ENCODE assay signal across 8 cellular contexts in the genomic region with DNA sequence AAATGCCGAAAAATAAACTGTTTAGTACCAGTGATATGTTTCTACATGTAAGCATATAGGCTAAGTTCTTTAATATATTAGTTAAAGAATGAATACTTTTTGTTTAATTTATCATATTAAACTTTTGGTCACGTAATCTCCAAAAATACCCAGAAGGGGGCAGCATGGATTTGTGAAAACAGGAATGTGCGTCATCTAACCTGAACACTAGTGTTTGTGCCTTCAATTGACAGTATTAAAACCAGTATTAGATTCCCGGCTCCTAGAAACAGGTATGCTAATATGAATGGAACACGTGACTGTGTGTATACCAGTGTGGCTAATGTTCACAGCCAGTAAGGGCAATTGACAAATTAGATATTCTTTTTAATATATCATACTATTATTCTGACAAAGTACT. TPM values are rescaled to one million over a fixed set of nuclear protein-coding genes. Genes with fewer than 3 reads are reported as not detected.
DNase-seq lines count a peak whose midpoint lies in the region; ATAC-seq, FAIRE-seq and TF ChIP-seq lines count a peak whose summit lies in the region.

No MANE protein-coding gene starts in this region.

- no TSS peak for BruUV-seq in OCI-LY7 (replicated peaks; lab: Mats Ljungman, UMichigan)

- H3K27me3 Mint-ChIP-seq in activated CD4-positive, alpha-beta memory T cell treated with anti-CD3 and anti-CD28 coated beads for 36 hours, result no peaks in the 10 kb centered on the region
- H3K27me3 Mint-ChIP-seq in activated CD4-positive, alpha-beta memory T cell treated with anti-CD3 and anti-CD28 coated beads, Interleukin-2, amount 10 ng/mL, durations not matched to agents 7 days and 5 days, result no peaks in the 10 kb centered on the region
- no peaks in the 10 kb centered on the region for H3K27me3 Mint-ChIP-seq in osteocyte (ENCODE audit: unreplicated experiment)

- intact Hi-C loops in activated CD4-positive, alpha-beta memory T cell treated with anti-CD3 and anti-CD28 coated beads for 36 hours (cut with micrococcal nuclease), result no loop called here
- intact Hi-C loops in OCI-LY7 (cut with micrococcal nuclease; ENCODE audit: unreplicated experiment), result no loop called here

- no peak overlapping the region for H2AFZ ChIP-seq in OCI-LY7 (ENCODE audit: low read length)

- no peak overlapping the region for H3K4me3 Mint-ChIP-seq in activated CD4-positive, alpha-beta memory T cell treated with anti-CD3 and anti-CD28 coated beads for 36 hours
- H3K4me3 Mint-ChIP-seq in activated CD4-positive, alpha-beta memory T cell treated with anti-CD3 and anti-CD28 coated beads, Interleukin-2, amount 10 ng/mL, durations not matched to agents 7 days and 5 days, result no peak overlapping the region
- H3K4me3 Mint-ChIP-seq in osteocyte (ENCODE audit: unreplicated experiment), result no peak overlapping the region

- H3K9me3 ChIP-seq in OCI-LY7 (ENCODE audit: low read length), result no peaks in the 10 kb centered on the region

- no peak for ATAC-seq in GM21825 (IDR thresholded peaks at IDR 0.05; ENCODE audit: unreplicated experiment)

- POLR2A ChIA-PET in activated CD4-positive, alpha-beta memory T cell treated with anti-CD3 and anti-CD28 coated beads for 36 hours (lab: Charles Lee), result no interaction called here
- POLR2A ChIA-PET in activated CD4-positive, alpha-beta memory T cell treated with anti-CD3 and anti-CD28 coated beads, Interleukin-2, amount 10 ng/mL, durations not matched to agents 7 days and 5 days (lab: Charles Lee), result no interaction called here
- POLR2A ChIA-PET in OCI-LY7 (lab: Charles Lee), result interaction anchor here (0.7 kb wide), 1 partner anchor 70 kb away, joined by 3 read pairs; no protein-coding TSS in a partner anchor

- H3K27ac ChIP-seq in OCI-LY7 (ENCODE audit: low read depth, low read length, poor library complexity, severe bottlenecking), result no peak overlapping the region

- no peak overlapping the region for H3K27ac Mint-ChIP-seq in activated CD4-positive, alpha-beta memory T cell treated with anti-CD3 and anti-CD28 coated beads for 36 hours
- H3K27ac Mint-ChIP-seq in activated CD4-positive, alpha-beta memory T cell treated with anti-CD3 and anti-CD28 coated beads, Interleukin-2, amount 10 ng/mL, durations not matched to agents 7 days and 5 days, result no peak overlapping the region
- H3K27ac Mint-ChIP-seq in osteocyte (ENCODE audit: unreplicated experiment), result no peak overlapping the region

- peak; percentile 26 for FAIRE-seq in endometrium (lab: Jason Lieb, UNC)

- TF ChIP-seq CTCF in OCI-LY7 (conservative IDR thresholded peaks at IDR 0.05; ENCODE audit: low read length), result peak; percentile 70
- TF ChIP-seq CTCF in osteocyte (IDR thresholded peaks at IDR 0.05), result peak; percentile 61

- no peaks in the 10 kb centered on the region for H3K9me2 ChIP-seq in OCI-LY7 (ENCODE audit: insufficient read depth, low read length)

- no peak overlapping the region for H3K4me3 ChIP-seq in OCI-LY7 (ENCODE audit: low read depth, low read length, poor library complexity, severe bottlenecking)

- no peaks in the 10 kb centered on the region for H3K36me3 ChIP-seq in OCI-LY7 (ENCODE audit: insufficient read depth, low read length)

- CTCF ChIA-PET in activated CD4-positive, alpha-beta memory T cell treated with anti-CD3 and anti-CD28 coated beads for 36 hours (lab: Charles Lee), result interaction anchor here (0.7 to 2.5 kb wide), 13 partner anchors 9 to 859 kb away, joined by 3 to 14 read pairs (median 4); partner anchors contain the start of gene WDR7
- CTCF ChIA-PET in activated CD4-positive, alpha-beta memory T cell treated with anti-CD3 and anti-CD28 coated beads, Interleukin-2, amount 10 ng/mL, durations not matched to agents 7 days and 5 days (lab: Charles Lee), result interaction anchor here (0.7 to 3.2 kb wide), 6 partner anchors 8 to 859 kb away, joined by 3 to 16 read pairs (median 5); partner anchors contain the start of gene WDR7
- CTCF ChIA-PET in OCI-LY7 (lab: Charles Lee; ENCODE audit: unreplicated experiment), result no interaction called here

- H3K4me1 ChIP-seq in OCI-LY7 (ENCODE audit: insufficient read depth, low read length, poor library complexity, severe bottlenecking), result no peaks in the 10 kb centered on the region

- no peak overlapping the region for H3K4me2 ChIP-seq in OCI-LY7 (ENCODE audit: low read length)

- no peaks in the 10 kb centered on the region for H3K9me3 Mint-ChIP-seq in activated CD4-positive, alpha-beta memory T cell treated with anti-CD3 and anti-CD28 coated beads for 36 hours
- no peaks in the 10 kb centered on the region for H3K9me3 Mint-ChIP-seq in activated CD4-positive, alpha-beta memory T cell treated with anti-CD3 and anti-CD28 coated beads, Interleukin-2, amount 10 ng/mL, durations not matched to agents 7 days and 5 days
- no peaks in the 10 kb centered on the region for H3K9me3 Mint-ChIP-seq in osteocyte (ENCODE audit: unreplicated experiment)

- H3K36me3 Mint-ChIP-seq in activated CD4-positive, alpha-beta memory T cell treated with anti-CD3 and anti-CD28 coated beads for 36 hours, result no peaks in the 10 kb centered on the region
- peaks cover 9% of the 10 kb centered on the region for H3K36me3 Mint-ChIP-seq in activated CD4-positive, alpha-beta memory T cell treated with anti-CD3 and anti-CD28 coated beads, Interleukin-2, amount 10 ng/mL, durations not matched to agents 7 days and 5 days (ENCODE audit: low read depth)
- peaks cover 4% of the 10 kb centered on the region for H3K36me3 Mint-ChIP-seq in osteocyte (ENCODE audit: unreplicated experiment)

- H3K79me2 ChIP-seq in OCI-LY7 (ENCODE audit: insufficient read depth, low read depth, low read length), result no peaks in the 10 kb centered on the region

- DNase-seq in activated CD4-positive, alpha-beta memory T cell treated with anti-CD3 and anti-CD28 coated beads for 36 hours, result peak; percentile 15
- DNase-seq in activated CD4-positive, alpha-beta memory T cell treated with anti-CD3 and anti-CD28 coated beads, Interleukin-2, amount 10 ng/mL, durations not matched to agents 7 days and 5 days, result no peak
- DNase-seq in HT-29 (ENCODE audit: low spot score) (peak; percentile 58), OCI-LY7 (ENCODE audit: low spot score) (peak; percentile 26), osteocyte (ENCODE audit: extremely low spot score, unreplicated experiment) (no peak), OCI-M2 (lab: John Stamatoyannopoulos, UW; ENCODE audit: unreplicated experiment) (no peak)

- no peaks in the 10 kb centered on the region for H4K20me1 ChIP-seq in OCI-LY7 (ENCODE audit: insufficient read depth, low read length)

- H3K4me1 Mint-ChIP-seq in activated CD4-positive, alpha-beta memory T cell treated with anti-CD3 and anti-CD28 coated beads for 36 hours (ENCODE audit: low read depth), result no peaks in the 10 kb centered on the region
- peaks cover 2% of the 10 kb centered on the region for H3K4me1 Mint-ChIP-seq in activated CD4-positive, alpha-beta memory T cell treated with anti-CD3 and anti-CD28 coated beads, Interleukin-2, amount 10 ng/mL, durations not matched to agents 7 days and 5 days
- no peaks in the 10 kb centered on the region for H3K4me1 Mint-ChIP-seq in osteocyte (ENCODE audit: unreplicated experiment)

RNA-seq across cellular contexts. Expression of gene WDR7, which starts 51.8 kb away (rescaled TPM):
- total RNA-seq in activated CD4-positive, alpha-beta memory T cell treated with anti-CD3 and anti-CD28 coated beads for 36 hours, result 10 to 100 TPM; 18.0 to 19.5 TPM
- total RNA-seq in activated CD4-positive, alpha-beta memory T cell treated with anti-CD3 and anti-CD28 coated beads, Interleukin-2, amount 10 ng/mL, durations not matched to agents 7 days and 5 days, result 10 to 100 TPM; 29.1 to 33.0 TPM
- 3.8 and 4.1 TPM in 2 replicates for total RNA-seq in HT-29 (2014; rRNA removed; shearing (Covaris generic))
- total RNA-seq in OCI-LY7 (2014; rRNA removed; shearing (Covaris generic)), result 13.2 and 15.2 TPM in 2 replicates
- total RNA-seq in OCI-LY7 (2022) (17.1 and 18.8 TPM in 2 replicates), osteocyte (25.9 and 26.9 TPM in 2 replicates)

Comparison
In these comparisons a context has a peak if more than half of its experiments do, and no peak if none do; other contexts are left out.
1. DNase-seq: peak in activated CD4-positive, alpha-beta memory T cell treated with anti-CD3 and anti-CD28 coated beads for 36 hours (single experiment), HT-29 (single experiment) and OCI-LY7 (single experiment); none in activated CD4-positive, alpha-beta memory T cell treated with anti-CD3 and anti-CD28 coated beads, Interleukin-2, amount 10 ng/mL, durations not matched to agents 7 days and 5 days (single experiment), osteocyte (single experiment) and OCI-M2 (single experiment).